In genomic region chr3:53818221-53819162, GRCh38 we compare ENCODE assay signal across 1 cellular context.
TF ChIP-seq lines count a peak whose summit lies in the region.

No MANE protein-coding gene starts in this region.

TF ChIP-seq in HepG2, 621 proteins besides CTCF, POLR2A, EP300 and RAD21 (continued from another document and continues in another):
- TF ChIP-seq ZNF609 (CRISPR knock-in tag; IDR thresholded peaks at IDR 0.05; ENCODE audit: borderline replicate concordance) (peak; percentile 20; the same call in 1 of the 2 replicates), SOX6 (IDR thresholded peaks at IDR 0.05) (no peak), SOX6 (CRISPR knock-in tag; IDR thresholded peaks at IDR 0.05) (peak; percentile 61), ZBTB7A (CRISPR knock-in tag; IDR thresholded peaks at IDR 0.05) (peak; percentile 73; the same call in 1 of the 2 replicates), ZNF687 (CRISPR knock-in tag; IDR thresholded peaks at IDR 0.05) (peak; percentile 84), NFE2L2 (IDR thresholded peaks at IDR 0.05; ENCODE audit: low read length) (no peak), HNF4A (CRISPR knock-in tag; IDR thresholded peaks at IDR 0.05) (peak; percentile 96), KLF11 (CRISPR knock-in tag; IDR thresholded peaks at IDR 0.05) (no peak), MAX (IDR thresholded peaks at IDR 0.05) (peak; percentile 42), PHF21A (CRISPR knock-in tag; IDR thresholded peaks at IDR 0.05) (peak; percentile 52; the same call in 1 of the 2 replicates), BORCS8-MEF2B (CRISPR knock-in tag; IDR thresholded peaks at IDR 0.05) (0 out of 2 replicates have a peak, but pooled peaks have one; percentile 67), NCOA2 (CRISPR knock-in tag; IDR thresholded peaks at IDR 0.05) (peak; percentile 56; the same call in 1 of the 2 replicates), SOX13 (IDR thresholded peaks at IDR 0.05) (no peak), SOX13 (CRISPR knock-in tag; conservative IDR thresholded peaks at IDR 0.05 in 1 of 2, IDR thresholded peaks at IDR 0.05 in 1 of 2) (peak in 1 of 2 experiments; percentile 32; a peak in 1 of 4 replicates), HMGA1 (CRISPR knock-in tag; conservative IDR thresholded peaks at IDR 0.05) (no peak), PAF1 (CRISPR knock-in tag; IDR thresholded peaks at IDR 0.05) (peak; percentile 80; the same call in 1 of the 2 replicates), SKI (IDR thresholded peaks at IDR 0.05; ENCODE audit: partially characterized antibody) (peak; percentile 48), BCL6 (CRISPR knock-in tag; IDR thresholded peaks at IDR 0.05) (0 out of 2 replicates have a peak, but pooled peaks have one; percentile 8), HNRNPL (IDR thresholded peaks at IDR 0.05; ENCODE audit: low read depth, low read length) (peak; percentile 67; the same call in 1 of the 2 replicates), KDM6A (CRISPR knock-in tag; IDR thresholded peaks at IDR 0.05; ENCODE audit: low read depth) (peak; percentile 54; the same call in 1 of the 2 replicates), NR2F6 (IDR thresholded peaks at IDR 0.05) (peak; percentile 21; the same call in 1 of the 2 replicates), NR2F6 (CRISPR knock-in tag; IDR thresholded peaks at IDR 0.05) (no peak), KDM1A (CRISPR knock-in tag; IDR thresholded peaks at IDR 0.05) (no peak), ZSCAN9 (CRISPR knock-in tag; IDR thresholded peaks at IDR 0.05; ENCODE audit: borderline replicate concordance) (0 out of 2 replicates have a peak, but pooled peaks have one; percentile 25), ZNF678 (CRISPR knock-in tag; IDR thresholded peaks at IDR 0.05) (no peak), ZNF331 (CRISPR knock-in tag; IDR thresholded peaks at IDR 0.05) (peak; percentile 43; the same call in 1 of the 2 replicates), POLR2G (IDR thresholded peaks at IDR 0.05; ENCODE audit: low read depth, low read length) (peak; percentile 28; the same call in 1 of the 2 replicates), ZNF776 (CRISPR knock-in tag; IDR thresholded peaks at IDR 0.05) (0 out of 2 replicates have a peak, but pooled peaks have one; percentile 7), ARID5B (CRISPR knock-in tag; IDR thresholded peaks at IDR 0.05) (peak; percentile 53), SMAD3 (CRISPR knock-in tag; IDR thresholded peaks at IDR 0.05) (0 out of 2 replicates have a peak, but pooled peaks have one; percentile 21), ZNF280D (CRISPR knock-in tag; IDR thresholded peaks at IDR 0.05) (0 out of 2 replicates have a peak, but pooled peaks have one; percentile 26), IKZF1 (IDR thresholded peaks at IDR 0.05) (no peak), NR2C2 (CRISPR knock-in tag; IDR thresholded peaks at IDR 0.05; ENCODE audit: borderline replicate concordance) (peak; percentile 56; the same call in 1 of the 2 replicates), HDAC2 (CRISPR knock-in tag; IDR thresholded peaks at IDR 0.05) (peak; percentile 75; the same call in 1 of the 2 replicates), SNAPC2 (CRISPR knock-in tag; IDR thresholded peaks at IDR 0.05) (no peak), SPEN (CRISPR knock-in tag; IDR thresholded peaks at IDR 0.05; ENCODE audit: low read depth) (peak; percentile 53; the same call in 1 of the 2 replicates), IKZF5 (CRISPR knock-in tag; IDR thresholded peaks at IDR 0.05) (0 out of 2 replicates have a peak, but pooled peaks have one; percentile 20), MTA3 (CRISPR knock-in tag; IDR thresholded peaks at IDR 0.05) (no peak), ZNF747 (CRISPR knock-in tag; IDR thresholded peaks at IDR 0.05; ENCODE audit: borderline replicate concordance) (no peak), SAP130 (CRISPR knock-in tag; IDR thresholded peaks at IDR 0.05; ENCODE audit: low read depth) (peak; percentile 33; the same call in 1 of the 2 replicates), TFDP2 (CRISPR knock-in tag; IDR thresholded peaks at IDR 0.05) (0 out of 2 replicates have a peak, but pooled peaks have one; percentile 17)
